ENCODE assay signal across 29 cellular contexts in the genomic region with DNA sequence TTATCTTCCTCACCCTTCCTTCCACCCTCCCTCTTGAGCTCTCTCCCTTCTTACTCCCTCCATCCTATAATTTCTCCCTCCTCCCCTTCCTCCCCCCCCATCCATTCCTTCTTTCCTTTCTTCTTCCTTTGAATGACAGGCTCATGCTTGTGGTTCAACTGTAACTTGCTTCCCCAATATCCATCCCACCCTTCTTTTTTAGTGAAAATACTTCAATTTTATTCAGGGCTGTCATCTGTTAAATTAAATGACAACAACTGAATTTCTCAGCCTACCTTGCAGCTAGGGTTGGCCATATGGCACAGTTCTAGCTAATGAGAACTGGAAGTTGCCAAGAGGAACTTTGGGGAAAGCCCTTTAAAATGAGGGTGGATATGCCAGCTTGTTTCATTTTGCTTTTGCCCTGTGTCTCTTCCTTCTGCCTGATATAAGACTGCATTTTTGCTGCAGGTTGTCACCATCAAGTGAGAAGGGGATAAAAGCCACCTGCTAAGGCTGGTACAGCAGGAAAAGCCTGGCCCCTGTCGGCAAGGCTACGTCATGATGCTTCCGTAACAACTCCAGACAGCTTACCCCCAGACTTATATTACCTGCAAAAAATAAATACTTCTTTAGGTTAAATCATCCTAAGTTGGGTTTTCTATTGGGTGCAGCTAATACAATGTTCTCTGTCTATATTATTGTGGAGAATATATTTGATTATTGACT.
"Had no signal": no experiment of that assay in that cellular context is flagged by ENCODE, and none has a peak within 500 bp of the region (broad histone marks: within the 10 kb centered on the region; RNA-seq: fewer than 3 reads in every experiment).

No MANE protein-coding gene starts in this region.

- ATAC-seq: activated T-cell treated with anti-CD3 and anti-CD28 coated beads, Interleukin-2, amount 50 U/mL, for 4 hours; left lobe of liver; naive thymus-derived CD4-positive, alpha-beta T cell; sciatic nerve; stimulated activated naive B cell treated with anti-CD40 and anti-IgM and Interleukin-4, amounts not matched to agents 10 μg/mL and 1 μg/mL and 100 μg/mL, for 72 hours; T-cell had no signal

- H3K9me3 ChIP-seq: adrenal gland, ascending aorta, esophagus muscularis mucosa, testis had no signal

- H3K4me3 ChIP-seq: adrenal gland, ascending aorta, esophagus muscularis mucosa, lung, testis had no signal

- H3K27me3 ChIP-seq: adrenal gland, ascending aorta, brain microvascular endothelial cell, esophagus muscularis mucosa, testis had no signal

- H3K36me3 ChIP-seq: adrenal gland, ascending aorta, brain microvascular endothelial cell, esophagus muscularis mucosa, WERI-Rb-1 had no signal

- DNase-seq: activated CD4-positive, alpha-beta T cell treated with anti-CD3 and anti-CD28 coated beads for 1 hour; activated CD4-positive, alpha-beta T cell treated with anti-CD3 and anti-CD28 coated beads, Interleukin-2, amount 50 U/mL, for 1 hour; activated CD8-positive, alpha-beta memory T cell treated with anti-CD3 and anti-CD28 coated beads for 24 hours; activated CD8-positive, alpha-beta memory T cell treated with anti-CD3 and anti-CD28 coated beads, Interleukin-2, amount 50 U/mL, for 4 hours; activated naive CD4-positive, alpha-beta T cell; activated T-cell treated with anti-CD3 and anti-CD28 coated beads, Interleukin-2, amount 50 U/mL, for 4 hours; adrenal gland; brain microvascular endothelial cell; effector memory CD4-positive, alpha-beta T cell; islet precursor cell; naive thymus-derived CD4-positive, alpha-beta T cell; posterior cingulate gyrus; small intestine; stimulated activated CD4-positive, alpha-beta T cell treated with anti-CD3 and anti-CD28 coated beads, Interleukin-15, amount 100 ng/mL, for 24 hours; stimulated activated naive B cell treated with anti-CD40 and anti-IgM and Interleukin-4, amounts not matched to agents 10 μg/mL and 1 μg/mL and 100 μg/mL, for 72 hours; T-cell; testis; WERI-Rb-1 had no signal

- H3K4me1 Mint-ChIP-seq: central memory CD8-positive, alpha-beta T cell; stimulated activated naive B cell treated with anti-CD40 and anti-IgM and Interleukin-4, amounts not matched to agents 10 μg/mL and 1 μg/mL and 100 μg/mL, for 72 hours had no signal

- H3K27ac ChIP-seq: adrenal gland, ascending aorta, brain microvascular endothelial cell, esophagus muscularis mucosa, testis, WERI-Rb-1 had no signal

- H3K36me3 Mint-ChIP-seq: activated naive CD8-positive, alpha-beta T cell; naive thymus-derived CD4-positive, alpha-beta T cell; stimulated activated naive B cell treated with anti-CD40 and anti-IgM and Interleukin-4, amounts not matched to agents 10 μg/mL and 1 μg/mL and 100 μg/mL, for 72 hours; T-cell; type B pancreatic cell had no signal

- H3K4me1 ChIP-seq: adrenal gland, ascending aorta, esophagus muscularis mucosa, testis had no signal

- H3K27me3 Mint-ChIP-seq: activated naive CD8-positive, alpha-beta T cell; type B pancreatic cell had no signal

- H3K9me3 Mint-ChIP-seq: activated T-cell treated with anti-CD3 and anti-CD28 coated beads, Interleukin-2, amount 50 U/mL, for 4 hours; activated T-helper 2 cell treated with anti-CD3 and anti-CD28 coated beads, Interferon-gamma antibody, Interleukin-2, Interleukin-4, amounts not matched to agents 10 μg/mL and 5 μg/mL and 100 μg/mL, durations not matched to agents 14 hours and 24 hours and 36 hours; central memory CD8-positive, alpha-beta T cell; stimulated activated naive B cell treated with anti-CD40 and anti-IgM and Interleukin-4, amounts not matched to agents 10 μg/mL and 1 μg/mL and 100 μg/mL, for 72 hours; T-helper 2 cell treated with Interferon-gamma antibody and Interleukin-4, amounts not matched to agents 5 μg/mL and 100 μg/mL, for 36 hours; type B pancreatic cell had no signal

- H3K27ac Mint-ChIP-seq: activated naive CD8-positive, alpha-beta T cell; activated T-helper 2 cell treated with anti-CD3 and anti-CD28 coated beads, Interferon-gamma antibody, Interleukin-2, Interleukin-4, amounts not matched to agents 10 μg/mL and 5 μg/mL and 100 μg/mL, durations not matched to agents 14 hours and 24 hours and 36 hours; naive thymus-derived CD4-positive, alpha-beta T cell; stimulated activated naive B cell treated with anti-CD40 and anti-IgM and Interleukin-4, amounts not matched to agents 10 μg/mL and 1 μg/mL and 100 μg/mL, for 72 hours; T-cell; T-helper 2 cell treated with Interferon-gamma antibody and Interleukin-4, amounts not matched to agents 5 μg/mL and 100 μg/mL, for 36 hours; type B pancreatic cell had no signal

- H3K4me3 Mint-ChIP-seq: activated naive CD8-positive, alpha-beta T cell; activated T-cell treated with anti-CD3 and anti-CD28 coated beads, Interleukin-2, amount 50 U/mL, for 4 hours; central memory CD8-positive, alpha-beta T cell; naive thymus-derived CD4-positive, alpha-beta T cell; neural crest cell; stimulated activated naive B cell treated with anti-CD40 and anti-IgM and Interleukin-4, amounts not matched to agents 10 μg/mL and 1 μg/mL and 100 μg/mL, for 72 hours; T-cell; T-helper 2 cell treated with Interferon-gamma antibody and Interleukin-4, amounts not matched to agents 5 μg/mL and 100 μg/mL, for 36 hours; type B pancreatic cell had no signal
